In the genomic region with DNA sequence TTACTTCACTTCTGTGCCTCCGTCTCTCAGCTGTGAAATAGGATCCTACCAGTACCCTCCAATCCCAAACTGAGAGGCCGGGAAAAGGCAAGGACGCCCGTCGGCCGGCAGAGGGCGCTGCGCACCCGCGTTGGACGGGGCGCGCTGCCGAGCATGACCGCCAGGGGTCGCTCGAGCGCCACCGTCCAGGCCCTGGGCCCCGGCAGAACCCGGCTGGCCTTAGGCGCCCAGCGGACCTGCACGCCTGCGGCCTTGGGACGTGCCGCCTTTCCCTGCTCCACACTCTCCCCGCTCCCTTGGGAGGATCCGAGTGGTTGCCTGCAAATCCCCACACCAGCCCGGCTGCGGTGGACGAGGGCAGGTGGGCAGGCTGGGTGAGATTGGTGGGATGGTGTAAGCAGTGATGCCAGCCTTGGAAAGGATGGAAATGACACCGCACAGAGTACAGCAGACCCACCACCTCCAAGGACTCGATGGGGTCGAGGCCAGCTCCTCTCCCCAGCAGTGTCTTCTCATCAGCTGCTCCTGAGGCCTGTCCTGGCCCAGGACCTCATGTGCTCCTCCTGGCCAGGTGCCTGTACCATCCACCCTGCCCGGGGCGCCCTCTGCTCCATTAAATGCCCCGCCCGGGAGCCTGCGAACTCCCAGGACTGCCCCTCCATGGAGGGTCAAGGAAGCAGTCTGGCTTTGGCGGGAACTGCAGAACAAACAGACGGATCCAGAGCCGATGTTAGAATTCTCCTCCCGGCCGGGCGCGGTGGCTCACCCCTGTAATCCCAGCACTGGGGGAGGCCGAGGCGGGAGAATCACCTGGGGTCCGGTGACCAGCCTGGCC, we compare ENCODE assay signal across 8 cellular contexts. TPM values are rescaled to one million over a fixed set of nuclear protein-coding genes. Genes with fewer than 3 reads are reported as not detected.
DNase-seq lines count a peak whose midpoint lies in the region; ATAC-seq lines count a peak whose summit lies in the region.

No MANE protein-coding gene starts in this region.

- H3K9me3 ChIP-seq in duodenal mucosa (ENCODE audit: control insufficient read depth in 1 of 2, low read length in 2 of 2), result no peaks in the 10 kb centered on the region

- no peak overlapping the region for H3K27ac ChIP-seq in duodenal mucosa (ENCODE audit: low read depth, low read length)

- no peaks in the 10 kb centered on the region for H3K27me3 ChIP-seq in duodenal mucosa (ENCODE audit: control insufficient read depth in 1 of 2, insufficient read depth in 2 of 2, low read length in 2 of 2)

- ATAC-seq in GM19025 (IDR thresholded peaks at IDR 0.05; ENCODE audit: low read depth, unreplicated experiment), result peak; percentile 60
- ATAC-seq in HG03175 (IDR thresholded peaks at IDR 0.05; ENCODE audit: unreplicated experiment), result peak; percentile 75

- peak; percentile 73 for DNase-seq in Ammon's horn (ENCODE audit: low spot score)
- DNase-seq in NCI-H446 treated with DMSO at 0.1 percent for 48 hours (lab: John Stamatoyannopoulos, UW), result peak; percentile 24
- peak; percentile 77 for DNase-seq in activated CD4-positive, alpha-beta memory T cell treated with anti-CD3 and anti-CD28 coated beads for 36 hours
- DNase-seq in lung microvascular endothelial cell (ENCODE audit: low read depth in 2 of 2), result peak; percentile 56 to 72
- DNase-seq in stimulated activated CD8-positive, alpha-beta memory T cell treated with anti-CD3 and anti-CD28 coated beads, Interleukin-12 subunit alpha, Interleukin-12 subunit beta, amount 100 ng/mL, for 4 hours (ENCODE audit: low read depth), result peak; percentile 53

- H3K36me3 Mint-ChIP-seq in activated CD4-positive, alpha-beta memory T cell treated with anti-CD3 and anti-CD28 coated beads for 36 hours, result no peaks in the 10 kb centered on the region

- intact Hi-C loops in activated CD4-positive, alpha-beta memory T cell treated with anti-CD3 and anti-CD28 coated beads for 36 hours (cut with micrococcal nuclease), result loop anchor here (1.0 to 5.0 kb wide), 6 partner anchors 77 to 646 kb away; a partner anchor contains a TSS

- no peaks in the 10 kb centered on the region for H3K27me3 Mint-ChIP-seq in activated CD4-positive, alpha-beta memory T cell treated with anti-CD3 and anti-CD28 coated beads for 36 hours

- peak overlapping the region in 1 of 2 donors; percentile 64 for H3K9ac ChIP-seq in duodenal mucosa (ENCODE audit: low read depth in 1 of 2, low read length in 2 of 2)

- H3K4me1 Mint-ChIP-seq in activated CD4-positive, alpha-beta memory T cell treated with anti-CD3 and anti-CD28 coated beads for 36 hours (ENCODE audit: low read depth), result peaks cover 41% of the 10 kb centered on the region

- peaks cover 0 to 13% of the 10 kb centered on the region in 2 donors for H3K4me1 ChIP-seq in duodenal mucosa (ENCODE audit: control insufficient read depth in 1 of 2, insufficient read depth in 2 of 2, low read length in 2 of 2)

- no peaks in the 10 kb centered on the region for H3K36me3 ChIP-seq in duodenal mucosa (ENCODE audit: control insufficient read depth in 1 of 2, insufficient read depth in 2 of 2, low read length in 2 of 2)

- H3K9me3 Mint-ChIP-seq in activated CD4-positive, alpha-beta memory T cell treated with anti-CD3 and anti-CD28 coated beads for 36 hours, result no peaks in the 10 kb centered on the region

- H3K27ac Mint-ChIP-seq in activated CD4-positive, alpha-beta memory T cell treated with anti-CD3 and anti-CD28 coated beads for 36 hours, result no peak overlapping the region

- no peak overlapping the region for H3K4me3 Mint-ChIP-seq in activated CD4-positive, alpha-beta memory T cell treated with anti-CD3 and anti-CD28 coated beads for 36 hours

- CTCF ChIA-PET in activated CD4-positive, alpha-beta memory T cell treated with anti-CD3 and anti-CD28 coated beads for 36 hours (lab: Charles Lee), result interaction anchor here (0.6 to 4.0 kb wide), 57 partner anchors 10 to 516 kb away, joined by 3 to 32 read pairs (median 4); a partner anchor contains a TSS

- peak overlapping the region; percentile 42 to 45 for H3K4me3 ChIP-seq in duodenal mucosa (ENCODE audit: low read depth in 1 of 2, low read length in 2 of 2)

- POLR2A ChIA-PET in activated CD4-positive, alpha-beta memory T cell treated with anti-CD3 and anti-CD28 coated beads for 36 hours (lab: Charles Lee), result no interaction called here

RNA-seq across cellular contexts. Expression of a gene that starts 47.4 kb away (rescaled TPM):
- 100 to 1,000 TPM; 146 to 148 TPM for total RNA-seq in activated CD4-positive, alpha-beta memory T cell treated with anti-CD3 and anti-CD28 coated beads for 36 hours
- total RNA-seq in lung microvascular endothelial cell, result 96.5 and 119 TPM in 2 replicates

Comparison
In these comparisons a context has a peak if more than half of its experiments do, and no peak if none do; other contexts are left out.
1. DNase-seq: peak in every context shown above with its lines; median percentile 77 in activated CD4-positive, alpha-beta memory T cell treated with anti-CD3 and anti-CD28 coated beads for 36 hours; 73 in Ammon's horn; 64 in lung microvascular endothelial cell; 53 in stimulated activated CD8-positive, alpha-beta memory T cell treated with anti-CD3 and anti-CD28 coated beads, Interleukin-12 subunit alpha, Interleukin-12 subunit beta, amount 100 ng/mL, for 4 hours; 24 in NCI-H446 treated with DMSO at 0.1 percent for 48 hours.